ENCODE assay signal across 1 cellular context in the genomic region with DNA sequence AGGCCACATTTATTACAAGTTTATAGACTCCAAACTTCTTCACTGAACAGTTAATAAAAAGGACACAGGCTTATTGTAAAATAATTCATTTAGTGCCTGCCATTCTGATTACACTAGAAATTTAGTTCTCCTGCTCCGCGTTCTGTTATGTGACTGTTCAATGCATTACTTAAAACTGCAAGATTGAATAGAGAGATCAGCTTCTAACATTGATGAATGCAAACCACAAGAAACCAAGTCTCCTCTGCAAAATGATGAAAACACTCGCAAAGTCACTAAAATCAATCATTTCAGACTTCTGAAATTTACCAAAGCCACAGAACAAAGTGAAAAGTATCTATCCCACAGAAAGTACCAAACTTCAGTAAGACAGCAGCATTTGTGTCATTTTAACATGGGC. TPM values are rescaled to one million over a fixed set of nuclear protein-coding genes. Genes with fewer than 3 reads are reported as not detected.
"Had no signal": no experiment of that assay in that cellular context is flagged by ENCODE, and none has a peak within 500 bp of the region (broad histone marks: within the 10 kb centered on the region; RNA-seq: fewer than 3 reads in every experiment).

No MANE protein-coding gene starts in this region.

RNA-seq across cellular contexts. Expression of a gene that starts 47.5 kb away (rescaled TPM):
- total RNA-seq: HT-29 had no signal
